ENCODE assay signal across 23 cellular contexts in genomic region chr3:14248477-14248848, GRCh38.
"Had no signal": no experiment of that assay in that cellular context is flagged by ENCODE, and none has a peak within 500 bp of the region (broad histone marks: within the 10 kb centered on the region; RNA-seq: fewer than 3 reads in every experiment).

No MANE protein-coding gene starts in this region.

- H3K4me3 ChIP-seq: skin epidermis, thoracic aorta, uterus had no signal

- H3K36me3 ChIP-seq: brain microvascular endothelial cell, neutrophil, thoracic aorta, uterus had no signal

- ATAC-seq: activated CD8-positive, alpha-beta T cell treated with anti-CD3 and anti-CD28 coated beads, Interleukin-2, amount 10 ng/mL, durations not matched to agents 7 days and 5 days; activated naive CD4-positive, alpha-beta T cell treated with anti-CD3 and anti-CD28 coated beads, Interleukin-2, amount 50 U/mL, for 72 hours; activated T-cell treated with anti-CD3 and anti-CD28 coated beads, Interleukin-2, amount 50 U/mL, for 72 hours; left colon; naive thymus-derived CD4-positive, alpha-beta T cell; stimulated activated naive CD8-positive, alpha-beta T cell treated with anti-CD3 and anti-CD28 coated beads, Interleukin-15, Interleukin-2, amounts not matched to agents 100 U/mL and 50 U/mL, for 24 hours; T-helper 17 cell; WTC11 had no signal

- DNase-seq: activated CD4-positive, alpha-beta T cell treated with anti-CD3 and anti-CD28 coated beads, Interleukin-2, amount 10 ng/mL, durations not matched to agents 24 days and 14 days; activated CD8-positive, alpha-beta memory T cell treated with anti-CD3 and anti-CD28 coated beads, Interleukin-2, amount 50 U/mL, for 48 hours; activated CD8-positive, alpha-beta T cell treated with anti-CD3 and anti-CD28 coated beads, Interleukin-2, amount 10 ng/mL, durations not matched to agents 7 days and 5 days; activated gamma-delta T cell; activated T-cell treated with anti-CD3 and anti-CD28 coated beads, Interleukin-2, amount 50 U/mL, for 72 hours; brain microvascular endothelial cell; cerebellar nuclear complex; dermis blood vessel endothelial cell; immature natural killer cell; left colon; naive thymus-derived CD4-positive, alpha-beta T cell; retina; stimulated activated CD4-positive, alpha-beta T cell treated with anti-CD3 and anti-CD28 coated beads, Interleukin-15, amount 100 ng/mL, for 24 hours; stimulated activated CD4-positive, alpha-beta T cell treated with anti-CD3 and anti-CD28 coated beads, Interleukin-4, amount 100 ng/mL, for 1 hour; stimulated activated naive CD8-positive, alpha-beta T cell treated with anti-CD3 and anti-CD28 coated beads, Interleukin-15, Interleukin-2, amounts not matched to agents 100 U/mL and 50 U/mL, for 24 hours; T-helper 17 cell had no signal

- H3K27me3 ChIP-seq: brain microvascular endothelial cell, neutrophil, uterus had no signal

- H3K27ac ChIP-seq: brain microvascular endothelial cell, epithelial cell of prostate, neutrophil, thoracic aorta had no signal

- H3K9me3 ChIP-seq: neutrophil, thoracic aorta, uterus had no signal

- H3K4me1 ChIP-seq: uterus had no signal
